ENCODE assay signal across 20 cellular contexts in genomic region chr3:34635352-34635850, GRCh38.
"Had no signal": no experiment of that assay in that cellular context is flagged by ENCODE, and none has a peak within 500 bp of the region (broad histone marks: within the 10 kb centered on the region; RNA-seq: fewer than 3 reads in every experiment).

No MANE protein-coding gene starts in this region.

- FAIRE-seq: HepG2, RCC 7860 had no signal

- H3K9me3 ChIP-seq: MG63 had no signal

- H3K4me2 ChIP-seq: SK-N-SH had no signal

- DNase-seq: IMR-90, Karpas-422, KG1, MG63, NCI-H1092, NCI-H1105 treated with DMSO at 0.1 percent for 48 hours, NCI-H1417 treated with DMSO at 0.1 percent for 48 hours, NCI-H146, NCI-H1694 treated with DMSO at 0.1 percent for 48 hours, NCI-H1930, NCI-H2081, NCI-H2107, NCI-H2227 treated with DMSO at 0.1 percent for 48 hours, NCI-H524 treated with DMSO at 0.1 percent for 48 hours, NCI-H774, RPMI8226, SHP77, SK-N-SH had no signal

- H3K4me3 ChIP-seq: MG63 had no signal

- ATAC-seq: HepG2 had no signal

- H3K9me2 ChIP-seq: SK-N-SH had no signal

- H3K9ac ChIP-seq: SK-N-SH had no signal

- H3K27me3 ChIP-seq: MG63 had no signal

- H3K36me3 ChIP-seq: MG63 had no signal
